ENCODE assay signal across 15 cellular contexts in genomic region chr10:60394444-60394843, GRCh38. TPM values are rescaled to one million over a fixed set of nuclear protein-coding genes. Genes with fewer than 3 reads are reported as not detected.
DNase-seq lines count a peak whose midpoint lies in the region; ATAC-seq lines count a peak whose summit lies in the region.
"Had no signal": no experiment of that assay in that cellular context is flagged by ENCODE, and none has a peak within 500 bp of the region (broad histone marks: within the 10 kb centered on the region; RNA-seq: fewer than 3 reads in every experiment).

No MANE protein-coding gene starts in this region.

- CTCF ChIA-PET in activated CD4-positive, alpha-beta memory T cell treated with anti-CD3 and anti-CD28 coated beads, Interleukin-2, amount 10 ng/mL, durations not matched to agents 7 days and 5 days (lab: Charles Lee) = interaction anchor here (1.3 kb wide), 1 partner anchor 11 kb away, joined by 3 read pairs; no protein-coding TSS in a partner anchor

- no peak for ATAC-seq in HG03280 (IDR thresholded peaks at IDR 0.05; ENCODE audit: unreplicated experiment)
- no peak for ATAC-seq in GM21529 (IDR thresholded peaks at IDR 0.05; ENCODE audit: unreplicated experiment)
- no peak for ATAC-seq in HG02571 (IDR thresholded peaks at IDR 0.05; ENCODE audit: unreplicated experiment)

- H3K27me3 Mint-ChIP-seq in activated CD4-positive, alpha-beta memory T cell treated with anti-CD3 and anti-CD28 coated beads, Interleukin-2, amount 10 ng/mL, durations not matched to agents 7 days and 5 days = no peaks in the 10 kb centered on the region
- H3K27me3 Mint-ChIP-seq: activated naive CD4-positive, alpha-beta T cell treated with anti-CD3 and anti-CD28 coated beads, Interleukin-2, amount 50 U/mL, for 24 hours; progenitor cell of endocrine pancreas had no signal

- POLR2A ChIA-PET in activated CD4-positive, alpha-beta memory T cell treated with anti-CD3 and anti-CD28 coated beads, Interleukin-2, amount 10 ng/mL, durations not matched to agents 7 days and 5 days (lab: Charles Lee) = no interaction called here

- peaks cover 14% of the 10 kb centered on the region for H3K4me1 Mint-ChIP-seq in activated CD4-positive, alpha-beta memory T cell treated with anti-CD3 and anti-CD28 coated beads, Interleukin-2, amount 10 ng/mL, durations not matched to agents 7 days and 5 days

- no peaks in the 10 kb centered on the region for H3K36me3 Mint-ChIP-seq in activated CD4-positive, alpha-beta memory T cell treated with anti-CD3 and anti-CD28 coated beads, Interleukin-2, amount 10 ng/mL, durations not matched to agents 7 days and 5 days (ENCODE audit: low read depth)

- no peak overlapping the region for H3K4me3 Mint-ChIP-seq in activated CD4-positive, alpha-beta memory T cell treated with anti-CD3 and anti-CD28 coated beads, Interleukin-2, amount 10 ng/mL, durations not matched to agents 7 days and 5 days
- H3K4me3 Mint-ChIP-seq: activated naive CD4-positive, alpha-beta T cell treated with anti-CD3 and anti-CD28 coated beads, Interleukin-2, amount 50 U/mL, for 24 hours had no signal

- H3K27ac Mint-ChIP-seq in activated CD4-positive, alpha-beta memory T cell treated with anti-CD3 and anti-CD28 coated beads, Interleukin-2, amount 10 ng/mL, durations not matched to agents 7 days and 5 days = no peak overlapping the region
- H3K27ac Mint-ChIP-seq: activated naive CD4-positive, alpha-beta T cell treated with anti-CD3 and anti-CD28 coated beads, Interleukin-2, amount 50 U/mL, for 24 hours; progenitor cell of endocrine pancreas had no signal

- no peaks in the 10 kb centered on the region for H3K9me3 Mint-ChIP-seq in activated CD4-positive, alpha-beta memory T cell treated with anti-CD3 and anti-CD28 coated beads, Interleukin-2, amount 10 ng/mL, durations not matched to agents 7 days and 5 days
- H3K9me3 Mint-ChIP-seq: activated naive CD4-positive, alpha-beta T cell treated with anti-CD3 and anti-CD28 coated beads, Interleukin-2, amount 50 U/mL, for 24 hours had no signal

- DNase-seq in stimulated activated CD4-positive, alpha-beta T cell treated with anti-CD3 and anti-CD28 coated beads, Interleukin-4, amount 100 ng/mL, for 24 hours = peak; percentile 4
- no peak for DNase-seq in stimulated activated CD4-positive, alpha-beta T cell treated with anti-CD3 and anti-CD28 coated beads, Interleukin-12 subunit alpha, Interleukin-12 subunit beta, amount 100 ng/mL, for 4 hours
- DNase-seq in activated CD4-positive, alpha-beta memory T cell treated with anti-CD3 and anti-CD28 coated beads, Interleukin-2, amount 10 ng/mL, durations not matched to agents 7 days and 5 days = peak; percentile 39
- DNase-seq in medulla oblongata (ENCODE audit: extremely low spot score) = peak; percentile 32
- no peak for DNase-seq in AG08396 (ENCODE audit: low spot score)
- DNase-seq: activated CD4-positive, CD25-positive, alpha-beta regulatory T cell treated with anti-CD3 and anti-CD28 coated beads, Interleukin-2, amount 50 U/mL, for 72 hours; cerebellar nuclear complex; EL; islet precursor cell; NCI-H446 had no signal

RNA-seq across cellular contexts. Expression of gene ANK3, which starts 4.8 kb away (rescaled TPM):
- 10 to 100 TPM; 15.0 to 19.1 TPM for total RNA-seq in activated CD4-positive, alpha-beta memory T cell treated with anti-CD3 and anti-CD28 coated beads, Interleukin-2, amount 10 ng/mL, durations not matched to agents 7 days and 5 days

Comparison
In these comparisons a context has a peak if more than half of its experiments do, and no peak if none do; other contexts are left out.
1. DNase-seq: peak in stimulated activated CD4-positive, alpha-beta T cell treated with anti-CD3 and anti-CD28 coated beads, Interleukin-4, amount 100 ng/mL, for 24 hours (single experiment), activated CD4-positive, alpha-beta memory T cell treated with anti-CD3 and anti-CD28 coated beads, Interleukin-2, amount 10 ng/mL, durations not matched to agents 7 days and 5 days (single experiment) and medulla oblongata (single experiment); none in stimulated activated CD4-positive, alpha-beta T cell treated with anti-CD3 and anti-CD28 coated beads, Interleukin-12 subunit alpha, Interleukin-12 subunit beta, amount 100 ng/mL, for 4 hours (single experiment) and AG08396 (single experiment).